Comparison of ENCODE assay signal across 20 cellular contexts in genomic region chr13:49539313-49539712, GRCh38. TPM values are rescaled to one million over a fixed set of nuclear protein-coding genes. Genes with fewer than 3 reads are reported as not detected.
DNase-seq lines count a peak whose midpoint lies in the region; ATAC-seq and TF ChIP-seq lines count a peak whose summit lies in the region.
"Had no signal": no experiment of that assay in that cellular context is flagged by ENCODE, and none has a peak within 500 bp of the region (broad histone marks: within the 10 kb centered on the region; RNA-seq: fewer than 3 reads in every experiment).

No MANE protein-coding gene starts in this region.

- CTCF ChIA-PET in activated CD4-positive, alpha-beta T cell treated with anti-CD3 and anti-CD28 coated beads for 36 hours (lab: Charles Lee), result interaction anchor here (0.6 to 1.1 kb wide), 3 partner anchors 24 to 166 kb away, joined by 3 to 4 read pairs (median 3); no protein-coding TSS in a partner anchor

- H4K20me1 ChIP-seq in KMS-11 (ENCODE audit: insufficient read depth), result no peaks in the 10 kb centered on the region

- no peak for ATAC-seq in activated CD4-positive, alpha-beta T cell treated with anti-CD3 and anti-CD28 coated beads for 36 hours
- ATAC-seq in HG03175 (IDR thresholded peaks at IDR 0.05; ENCODE audit: unreplicated experiment) (no peak), esophagus mucosa (no peak)
- ATAC-seq: heart left ventricle, PC-3, sciatic nerve had no signal

- peak overlapping the region; percentile 94; the same call in 1 of the 2 replicates for H3K27ac ChIP-seq in KMS-11
- H3K27ac ChIP-seq: tibial artery had no signal

- no peaks in the 10 kb centered on the region for H3K27me3 Mint-ChIP-seq in activated CD4-positive, alpha-beta T cell treated with anti-CD3 and anti-CD28 coated beads for 36 hours
- H3K27me3 Mint-ChIP-seq in nephron progenitor cell (ENCODE audit: low read depth, poor library complexity), result no peaks in the 10 kb centered on the region

- POLR2A ChIA-PET in activated CD4-positive, alpha-beta T cell treated with anti-CD3 and anti-CD28 coated beads for 36 hours (lab: Charles Lee), result no interaction called here

- H3K4me1 Mint-ChIP-seq in activated CD4-positive, alpha-beta T cell treated with anti-CD3 and anti-CD28 coated beads for 36 hours, result peaks cover 21% of the 10 kb centered on the region
- H3K4me1 Mint-ChIP-seq in nephron progenitor cell, result peaks cover 24% of the 10 kb centered on the region

- no peaks in the 10 kb centered on the region for H3K79me2 ChIP-seq in KMS-11 (ENCODE audit: insufficient read depth, low read depth)

- TF ChIP-seq CTCF in KMS-11 (conservative IDR thresholded peaks at IDR 0.05; ENCODE audit: low read depth, low read length) (no peak), nephron progenitor cell (IDR thresholded peaks at IDR 0.05) (no peak)

- intact Hi-C loops in activated CD4-positive, alpha-beta T cell treated with anti-CD3 and anti-CD28 coated beads for 36 hours (cut with DNase I, micrococcal nuclease), result no loop called here

- H3K27ac Mint-ChIP-seq in activated CD4-positive, alpha-beta T cell treated with anti-CD3 and anti-CD28 coated beads for 36 hours, result peak overlapping the region; percentile 37
- peak overlapping the region; percentile 84 for H3K27ac Mint-ChIP-seq in nephron progenitor cell

- H3K4me3 ChIP-seq in KMS-11 (IDR thresholded peaks at IDR 0.05; ENCODE audit: insufficient read depth, low read depth, low read length), result no peak overlapping the region
- H3K4me3 ChIP-seq: heart left ventricle, MG63, tibial artery had no signal

- H3K9ac ChIP-seq in KMS-11, result no peak overlapping the region
- H3K9ac ChIP-seq: SK-N-SH had no signal

- H3K36me3 Mint-ChIP-seq in activated CD4-positive, alpha-beta T cell treated with anti-CD3 and anti-CD28 coated beads for 36 hours (ENCODE audit: low read depth), result peaks cover 25% of the 10 kb centered on the region
- peaks cover 69% of the 10 kb centered on the region for H3K36me3 Mint-ChIP-seq in nephron progenitor cell (ENCODE audit: low read depth)

- no peak overlapping the region; the same call in 1 of the 2 replicates for H3K4me2 ChIP-seq in KMS-11
- H3K4me2 ChIP-seq: SK-N-SH had no signal

- H3K9me3 Mint-ChIP-seq in activated CD4-positive, alpha-beta T cell treated with anti-CD3 and anti-CD28 coated beads for 36 hours (ENCODE audit: low read depth), result no peaks in the 10 kb centered on the region
- no peaks in the 10 kb centered on the region for H3K9me3 Mint-ChIP-seq in nephron progenitor cell

- no peak overlapping the region for H2AFZ ChIP-seq in KMS-11 (ENCODE audit: low read depth)

- peaks cover 28% of the 10 kb centered on the region for H3K4me1 ChIP-seq in KMS-11 (ENCODE audit: low read depth, poor library complexity, severe bottlenecking)
- H3K4me1 ChIP-seq: tibial artery had no signal

- H3K4me3 Mint-ChIP-seq in activated CD4-positive, alpha-beta T cell treated with anti-CD3 and anti-CD28 coated beads for 36 hours, result no peak overlapping the region
- H3K4me3 Mint-ChIP-seq in nephron progenitor cell, result no peak overlapping the region

- DNase-seq in activated CD4-positive, alpha-beta T cell treated with anti-CD3 and anti-CD28 coated beads for 36 hours, result no peak
- DNase-seq in activated CD4-positive, alpha-beta T cell treated with anti-CD3 and anti-CD28 coated beads, Interleukin-2, amount 50 U/mL, for 48 hours, result no peak
- peak; percentile 19 for DNase-seq in amniotic epithelial cell (ENCODE audit: low read depth)
- no peak for DNase-seq in nephron progenitor cell
- no peak for DNase-seq in H4 (ENCODE audit: low spot score)
- DNase-seq: activated CD8-positive, alpha-beta memory T cell treated with anti-CD3 and anti-CD28 coated beads, Interleukin-2, amount 50 U/mL, for 4 hours; aorta; heart left ventricle; MG63; NCI-H187; NCI-H510A treated with DMSO at 0.1 percent for 48 hours; PC-3; SK-N-SH; stimulated activated CD4-positive, alpha-beta T cell treated with anti-CD3 and anti-CD28 coated beads, Interleukin-4, amount 100 ng/mL, for 1 hour; stimulated activated CD8-positive, alpha-beta memory T cell treated with anti-CD3 and anti-CD28 coated beads, Interleukin-4, amount 100 ng/mL, for 48 hours; tibial artery had no signal

- H3K36me3 ChIP-seq in KMS-11 (ENCODE audit: insufficient read depth), result no peaks in the 10 kb centered on the region

- no peaks in the 10 kb centered on the region for H3K27me3 ChIP-seq in KMS-11 (ENCODE audit: insufficient read depth, low read depth)
- H3K27me3 ChIP-seq: heart left ventricle, MG63, tibial artery had no signal

RNA-seq across cellular contexts. Expression of gene PHF11, which starts 43.6 kb away (rescaled TPM):
- 100 to 1,000 TPM in 1 of 2 experiments, 10 to 100 TPM in 1; 84.0 to 106 TPM for total RNA-seq in activated CD4-positive, alpha-beta T cell treated with anti-CD3 and anti-CD28 coated beads for 36 hours
- 9.0 and 13.6 TPM in 2 replicates for total RNA-seq in H4 (2014; rRNA removed; shearing (Covaris generic))
- total RNA-seq in esophagus mucosa, result 21.7 TPM

RNA-seq across cellular contexts. Expression of gene RCBTB1, which starts 46.0 kb away (rescaled TPM):
- total RNA-seq in activated CD4-positive, alpha-beta T cell treated with anti-CD3 and anti-CD28 coated beads for 36 hours, result 10 to 100 TPM in 1 of 2 experiments, 1 to 10 TPM in 1; 9.8 to 14.9 TPM
- 8.4 and 10.8 TPM in 2 replicates for total RNA-seq in H4 (2014; rRNA removed; shearing (Covaris generic))
- 4.5 TPM for total RNA-seq in esophagus mucosa
